In genomic region chr5:99033014-99033931, GRCh38 we compare ENCODE assay signal across 8 cellular contexts.
DNase-seq lines count a peak whose midpoint lies in the region; ATAC-seq and TF ChIP-seq lines count a peak whose summit lies in the region.

No MANE protein-coding gene starts in this region.

- H3K27me3 ChIP-seq in fibroblast of lung (ENCODE audit: control insufficient read depth, insufficient read depth, low read length): no peaks in the 10 kb centered on the region

- H3K79me2 ChIP-seq in fibroblast of lung (ENCODE audit: control insufficient read depth, insufficient read depth, low read length): no peaks in the 10 kb centered on the region

- no peaks in the 10 kb centered on the region for H3K9me3 ChIP-seq in fibroblast of lung (ENCODE audit: control insufficient read depth, insufficient read depth, low read depth, low read length)

- H3K36me3 ChIP-seq in fibroblast of lung (ENCODE audit: control insufficient read depth, insufficient read depth, low read length): no peaks in the 10 kb centered on the region

- H3K27ac ChIP-seq in fibroblast of lung (ENCODE audit: insufficient read depth, low read length) (peak overlapping the region; percentile 42), skin epidermis (peak overlapping the region in 18 of 21 experiments; percentile 11 to 88 (median 53))

- no peaks in the 10 kb centered on the region for H4K20me1 ChIP-seq in fibroblast of lung (ENCODE audit: control insufficient read depth, extremely low read depth, insufficient read depth, low read length)

- DNase-seq in AG04449 (ENCODE audit: low read depth, low spot score) (no peak), RPMI8226 (peak; percentile 23), fibroblast of lung (ENCODE audit: low read depth in 2 of 2) (peak in 1 of 2 donors; percentile 36), SHP77 treated with DMSO at 0.1 percent for 48 hours (lab: John Stamatoyannopoulos, UW) (no peak), nucleus accumbens (lab: John Stamatoyannopoulos, UW) (no peak), COR-L47 (lab: John Stamatoyannopoulos, UW) (no peak)

- TF ChIP-seq CTCF in AG04449 (IDR thresholded peaks at IDR 0.05; ENCODE audit: insufficient read depth, low read length, missing control alignments) (no peak), fibroblast of lung (conservative IDR thresholded peaks at IDR 0.05 in 1 of 2, IDR thresholded peaks at IDR 0.05 in 1 of 2; ENCODE audit: low read depth in 1 of 2, low read length in 2 of 2) (no peak)

- ATAC-seq in GM21825 (IDR thresholded peaks at IDR 0.05; ENCODE audit: unreplicated experiment): peak; percentile 9

- CTCF ChIA-PET in AG04449 (lab: Yijun Ruan, JAX): interaction anchor here (0.9 to 3.6 kb wide), 25 partner anchors 8 to 193 kb away, joined by 3 to 75 read pairs (median 5); no protein-coding TSS in a partner anchor

- H3K4me2 ChIP-seq in fibroblast of lung (ENCODE audit: extremely low read depth, insufficient read depth, low read length): peak overlapping the region; percentile 96

- H3K4me3 ChIP-seq in AG04449 (ENCODE audit: low read depth, low read length) (peak overlapping the region; percentile 35; the same call in 1 of the 2 replicates), fibroblast of lung (replicated peaks in 1 of 4; ENCODE audit: control extremely low read depth in 1 of 4, insufficient read depth in 1 of 4, low read depth in 3 of 4, low read length in 4 of 4) (peak overlapping the region; percentile 17 to 59 (median 36)), skin epidermis (peak overlapping the region in 5 of 7 experiments; percentile 1 to 32 (median 7))

- POLR2A ChIA-PET in AG04449 (lab: Yijun Ruan, JAX): no interaction called here

- peak overlapping the region; percentile 98 for H2AFZ ChIP-seq in fibroblast of lung (ENCODE audit: low read length)

- peak overlapping the region; percentile 5 for H3K9ac ChIP-seq in fibroblast of lung (ENCODE audit: insufficient read depth, low read length)

- H3K4me1 ChIP-seq in fibroblast of lung (ENCODE audit: control insufficient read depth, extremely low read depth, insufficient read depth, low read length): peaks cover 4% of the 10 kb centered on the region
